ENCODE assay signal across 6 cellular contexts in the genomic region with DNA sequence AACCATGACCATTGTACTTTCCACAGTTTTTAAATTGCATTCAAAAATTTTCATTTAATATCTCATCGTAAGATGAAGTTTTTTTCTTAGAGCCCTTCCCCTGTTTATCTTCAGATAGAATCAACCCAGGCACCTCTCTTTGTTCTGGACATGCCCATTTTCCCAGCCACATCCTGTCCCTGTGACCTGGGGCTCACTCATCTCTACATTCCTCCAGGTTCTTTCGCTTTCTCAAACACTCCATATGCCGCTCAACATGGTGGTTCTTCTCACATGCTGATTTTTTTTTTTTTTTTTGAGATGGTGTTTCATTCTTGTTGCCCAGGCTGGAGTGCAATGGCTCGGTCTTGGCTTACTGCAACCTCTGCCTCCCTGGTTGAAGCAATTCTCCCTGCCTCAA. TPM values are rescaled to one million over a fixed set of nuclear protein-coding genes. Genes with fewer than 3 reads are reported as not detected.
"Had no signal": no experiment of that assay in that cellular context is flagged by ENCODE, and none has a peak within 500 bp of the region (broad histone marks: within the 10 kb centered on the region; RNA-seq: fewer than 3 reads in every experiment).

No MANE protein-coding gene starts in this region.

RNA-seq across cellular contexts. Expression of gene LAIR2, which starts 2.9 kb away (rescaled TPM):
- total RNA-seq: GM23248, H4, H7, HFFc6, HT1080 had no signal
- polyA plus RNA-seq: GM23248 had no signal

RNA-seq across cellular contexts. Expression of gene CDC42EP5, which starts 32.4 kb away (rescaled TPM):
- polyA plus RNA-seq: IgD-negative memory B cell had no signal

RNA-seq across cellular contexts. Expression of gene LENG9, which starts 42.0 kb away (rescaled TPM):
- polyA plus RNA-seq: IgD-negative memory B cell had no signal
